ENCODE assay signal across 13 cellular contexts in genomic region chr1:12183095-12183794, GRCh38. TPM values are rescaled to one million over a fixed set of nuclear protein-coding genes. Genes with fewer than 3 reads are reported as not detected.
DNase-seq lines count a peak whose midpoint lies in the region; ATAC-seq and TF ChIP-seq lines count a peak whose summit lies in the region.
"Had no signal": no experiment of that assay in that cellular context is flagged by ENCODE, and none has a peak within 500 bp of the region (broad histone marks: within the 10 kb centered on the region; RNA-seq: fewer than 3 reads in every experiment).

No MANE protein-coding gene starts in this region.

- H3K36me3 ChIP-seq in IMR-90 (ENCODE audit: control insufficient read depth, insufficient read depth, low read length) (no peaks in the 10 kb centered on the region), esophagus squamous epithelium (no peaks in the 10 kb centered on the region), sigmoid colon (no peaks in the 10 kb centered on the region)
- H3K36me3 ChIP-seq: pancreas had no signal

- no peak for DNase-seq in CD14-positive monocyte (ENCODE audit: low spot score)
- no peak for DNase-seq in IMR-90
- DNase-seq in esophagus squamous epithelium (lab: John Stamatoyannopoulos, UW) = no peak
- no peak for DNase-seq in sigmoid colon
- no peak for DNase-seq in activated effector memory CD4-positive, alpha-beta T cell treated with Interleukin-2 at 50 U/mL for 16 hours
- no peak for DNase-seq in NCI-H2029 (lab: John Stamatoyannopoulos, UW)
- no peak for DNase-seq in DMS153 (lab: John Stamatoyannopoulos, UW)
- DNase-seq: COR-L47; effector CD4-positive, alpha-beta T cell; NCI-H2107; pancreas had no signal

- POLR2A ChIA-PET in IMR-90 (lab: Charles Lee; ENCODE audit: unreplicated experiment) = no interaction called here

- no peak overlapping the region for H3K23ac ChIP-seq in IMR-90 (ENCODE audit: low read depth, low read length)

- TF ChIP-seq POLR2A in IMR-90 (IDR thresholded peaks at IDR 0.05; ENCODE audit: low read depth, low read length) (no peak), esophagus squamous epithelium (IDR thresholded peaks at IDR 0.05) (no peak), sigmoid colon (IDR thresholded peaks at IDR 0.05) (no peak)

- H4K5ac ChIP-seq in IMR-90 (ENCODE audit: low read depth, low read length) = no peak overlapping the region

- peaks cover 98% of the 10 kb centered on the region for H3K4me1 Mint-ChIP-seq in CD14-positive monocyte

- H3K27ac ChIP-seq in IMR-90 (ENCODE audit: insufficient read depth, low read length) (no peak overlapping the region), esophagus squamous epithelium (peak overlapping the region in 3 of 4 donors; percentile 78 to 89 (median 89)), sigmoid colon (peak overlapping the region; percentile 71 to 85 (median 81))

- dilution Hi-C loops in IMR-90 (cut with HindIII; ENCODE audit: low sequenced_read_pairs, unreplicated experiment) = no loop called here

- peak overlapping the region in 1 of 2 experiments; percentile 95; a peak in 1 of 4 replicates for H4K8ac ChIP-seq in IMR-90 (ENCODE audit: low read depth in 2 of 2, low read length in 2 of 2)

- H3K9me3 ChIP-seq in IMR-90 (ENCODE audit: control insufficient read depth, insufficient read depth, low read length) (no peaks in the 10 kb centered on the region), esophagus squamous epithelium (no peaks in the 10 kb centered on the region), sigmoid colon (no peaks in the 10 kb centered on the region)
- H3K9me3 ChIP-seq: pancreas had no signal

- no peak overlapping the region for H2AK9ac ChIP-seq in IMR-90 (replicated peaks; ENCODE audit: low read depth, low read length, poor library complexity)

- peak overlapping the region; percentile 85 for H2AK5ac ChIP-seq in IMR-90 (ENCODE audit: low read depth, low read length)

- H3K4me1 ChIP-seq in IMR-90 (ENCODE audit: control insufficient read depth, insufficient read depth, low read length) (peaks cover 43% of the 10 kb centered on the region), esophagus squamous epithelium (peaks cover 21 to 100% (median 58%) of the 10 kb centered on the region in 3 donors), sigmoid colon (peaks cover 0 to 66% (median 54%) of the 10 kb centered on the region in 4 donors)

- H3K4me3 ChIP-seq in IMR-90 (ENCODE audit: insufficient read depth, low read depth, low read length) (no peak overlapping the region), esophagus squamous epithelium (no peak overlapping the region), sigmoid colon (no peak overlapping the region)
- H3K4me3 ChIP-seq: lung, pancreas had no signal

- no peak overlapping the region for H3K14ac ChIP-seq in IMR-90 (replicated peaks; ENCODE audit: low read depth, low read length)

- H3K27me3 ChIP-seq in IMR-90 (ENCODE audit: control insufficient read depth, insufficient read depth, low read length) = no peaks in the 10 kb centered on the region
- peaks cover 0 to 55% (median 0%) of the 10 kb centered on the region in 4 donors for H3K27me3 ChIP-seq in esophagus squamous epithelium
- no peaks in the 10 kb centered on the region for H3K27me3 ChIP-seq in sigmoid colon
- H3K27me3 ChIP-seq: pancreas had no signal

- CTCF ChIA-PET in IMR-90 (lab: Yijun Ruan, JAX) = interaction anchor here (0.9 to 2.3 kb wide), 2 partner anchors 32 to 58 kb away, joined by 6 to 9 read pairs; no protein-coding TSS in a partner anchor

- no peak overlapping the region; the same call in 1 of the 2 replicates for H3K18ac ChIP-seq in IMR-90 (ENCODE audit: low read depth, low read length)

- no peak for TF ChIP-seq RAD21 in IMR-90 (IDR thresholded peaks at IDR 0.05; ENCODE audit: low read length)

- no peak overlapping the region for H2BK5ac ChIP-seq in IMR-90 (ENCODE audit: low read depth, low read length, poor library complexity, severe bottlenecking)

- intact Hi-C loops in CD14-positive monocyte (cut with micrococcal nuclease) (loop anchor here in 1 of 2 donors (5.0 kb wide), 1 partner anchor 446 kb away; the partner anchor contains the start of gene AGTRAP), IMR-90 (cut with micrococcal nuclease) (no loop called here), esophagus squamous epithelium (cut with DNase I) (no loop called here), sigmoid colon (cut with DNase I) (no loop called here)

- peaks cover 0 to 4% (median 0%) of the 10 kb centered on the region in 3 donors for H3K27me3 Mint-ChIP-seq in CD14-positive monocyte (ENCODE audit: low read depth in 3 of 3)

- H3K56ac ChIP-seq in IMR-90 (ENCODE audit: extremely low read depth, insufficient read depth, low read length) = no peak overlapping the region

- H3K79me1 ChIP-seq in IMR-90 (ENCODE audit: low read depth in 1 of 2, low read length in 2 of 2) = peaks cover 0 to 11% of the 10 kb centered on the region in 2 experiments; a peak in 3 of 4 replicates

- no CpG with 5 or more reads among the region's 7 CpGs for WGBS in IMR-90 (ENCODE audit: extremely low coverage in 2 of 2, insufficient read length in 1 of 2), 2 experiments
- WGBS in esophagus squamous epithelium, 2 donors = 84 to 87% methylated on average over 3 to 7 of the region's 7 CpGs
- WGBS in sigmoid colon, 2 donors = 91 to 93% methylated on average over 7 of the region's 7 CpGs

- no TSS peak for BruUV-seq in IMR-90 (replicated peaks; lab: Mats Ljungman, UMichigan)

- TF ChIP-seq CTCF in CD14-positive monocyte (IDR thresholded peaks at IDR 0.05) = no peak
- TF ChIP-seq CTCF in IMR-90 (conservative IDR thresholded peaks at IDR 0.05; ENCODE audit: low read depth, low read length) = no peak
- TF ChIP-seq CTCF in esophagus squamous epithelium (IDR thresholded peaks at IDR 0.05) = no peak
- no peak for TF ChIP-seq CTCF in sigmoid colon (IDR thresholded peaks at IDR 0.05)

- ATAC-seq in IMR-90 (ENCODE audit: low read depth) (no peak), GM19455 (IDR thresholded peaks at IDR 0.05; ENCODE audit: unreplicated experiment) (no peak)

- H2AFZ ChIP-seq in IMR-90 (replicated peaks; ENCODE audit: low read length, poor library complexity) = no peak overlapping the region

- H3K27ac Mint-ChIP-seq in CD14-positive monocyte = peak overlapping the region; percentile 99 to 100 (median 99)

- peak overlapping the region; percentile 38; the same call in 1 of the 2 replicates for H4K91ac ChIP-seq in IMR-90 (ENCODE audit: insufficient read depth, low read depth, low read length)

- H3K4me2 ChIP-seq in IMR-90 (ENCODE audit: low read depth, low read length) = no peak overlapping the region

- H3K4ac ChIP-seq in IMR-90 (ENCODE audit: low read depth, low read length) = no peak overlapping the region

- in situ Hi-C loops in IMR-90 (cut with MboI; ENCODE audit: low sequenced_read_pairs) = no loop called here

- H3K9me1 ChIP-seq in IMR-90 (ENCODE audit: insufficient read depth, low read length) = peaks cover 7% of the 10 kb centered on the region

- peak overlapping the region in 1 of 2 donors; percentile 94 for H3K4me3 Mint-ChIP-seq in CD14-positive monocyte

- TF ChIP-seq EP300 in sigmoid colon (IDR thresholded peaks at IDR 0.05) = no peak

- peak overlapping the region; percentile 6; the same call in 1 of the 3 replicates for H2BK15ac ChIP-seq in IMR-90 (ENCODE audit: low read depth, low read length)

- H2BK120ac ChIP-seq in IMR-90 (ENCODE audit: low read depth, low read length) = peak overlapping the region; percentile 57

- H3K36me3 Mint-ChIP-seq in CD14-positive monocyte = peaks cover 80 to 84% of the 10 kb centered on the region in 2 donors

- H2BK20ac ChIP-seq in IMR-90 (ENCODE audit: low read depth, low read length) = no peak overlapping the region; the same call in 1 of the 2 replicates

- H4K20me1 ChIP-seq in IMR-90 (ENCODE audit: insufficient read depth, low read length) = no peaks in the 10 kb centered on the region

- no peak overlapping the region for H3K9ac ChIP-seq in IMR-90 (ENCODE audit: low read depth, low read length)

- H3K9me3 Mint-ChIP-seq in CD14-positive monocyte = peaks cover 0 to 2% (median 0%) of the 10 kb centered on the region in 7 donors

TF ChIP-seq in IMR-90, 13 proteins besides CTCF, POLR2A, EP300 and RAD21:
- no peak for TF ChIP-seq MXI1 (IDR thresholded peaks at IDR 0.05; ENCODE audit: borderline replicate concordance, low read depth, low read length)
- no peak for TF ChIP-seq CEBPB (IDR thresholded peaks at IDR 0.05; ENCODE audit: low read depth, low read length)
- no peak for TF ChIP-seq NFE2L2 (IDR thresholded peaks at IDR 0.05; ENCODE audit: low read depth, low read length)
- TF ChIP-seq USF2 (IDR thresholded peaks at IDR 0.05; ENCODE audit: low read depth, low read length) = no peak
- no peak for TF ChIP-seq RFX5 (IDR thresholded peaks at IDR 0.05; ENCODE audit: low read depth, low read length)
- TF ChIP-seq RCOR1 (IDR thresholded peaks at IDR 0.05; ENCODE audit: insufficient replicate concordance, low read length) = no peak

RNA-seq across cellular contexts. Expression of gene TNFRSF1B, which starts 16.5 kb away (rescaled TPM):
- polyA plus RNA-seq in CD14-positive monocyte (100 to 1,000 TPM; 436 to 761 TPM), IMR-90 (2012; rRNA removed) (8.6 and 8.9 TPM in 2 replicates), sigmoid colon (10 to 100 TPM in 2 of 3 donors, 1 to 10 TPM in 1; 4.2 to 37.2 (median 16.2) TPM)
- total RNA-seq in IMR-90 (2012; rRNA removed) (4.3 and 5.0 TPM in 2 replicates), esophagus squamous epithelium (10 to 100 TPM in 2 of 4 donors, 1 to 10 TPM in 2; 2.1 to 17.5 (median 10.3) TPM), sigmoid colon (10 to 100 TPM; 15.5 to 19.7 (median 18.9) TPM)
- polyA plus RNA-seq in IMR-90 (2012; cell fraction: cytosol; rRNA removed) = 6.3 and 11.9 TPM in 2 replicates
- polyA plus RNA-seq in IMR-90 (2012; cell fraction: nucleus; rRNA removed; ENCODE audit: low replicate concordance) = 4.3 and 6.7 TPM in 2 replicates

RNA-seq across cellular contexts. Expression of gene VPS13D, which starts 46.6 kb away (rescaled TPM):
- polyA plus RNA-seq in CD14-positive monocyte (1 to 10 TPM; 3.6 to 5.1 TPM), IMR-90 (2012; rRNA removed) (8.1 and 9.0 TPM in 2 replicates), sigmoid colon (10 to 100 TPM in 2 of 3 donors, 1 to 10 TPM in 1; 7.6 to 27.4 (median 12.0) TPM)
- total RNA-seq in IMR-90 (2012; rRNA removed) (16.3 and 18.1 TPM in 2 replicates), esophagus squamous epithelium (100 to 1,000 TPM in 1 of 4 donors, 10 to 100 TPM in 3; 42.5 to 103 (median 59.8) TPM), sigmoid colon (10 to 100 TPM; 49.7 to 90.8 (median 54.7) TPM)
- polyA plus RNA-seq in IMR-90 (2012; cell fraction: cytosol; rRNA removed) = 5.3 and 6.3 TPM in 2 replicates
- polyA plus RNA-seq in IMR-90 (2012; cell fraction: nucleus; rRNA removed; ENCODE audit: low replicate concordance) = 8.3 and 19.1 TPM in 2 replicates
